In genomic region chr13:28657784-28658538, GRCh38 we compare ENCODE assay signal across 8 cellular contexts. TPM values are rescaled to one million over a fixed set of nuclear protein-coding genes. Genes with fewer than 3 reads are reported as not detected.
DNase-seq lines count a peak whose midpoint lies in the region; ATAC-seq and TF ChIP-seq lines count a peak whose summit lies in the region.

No MANE protein-coding gene starts in this region.

- H3K4me3 ChIP-seq in lower lobe of right lung (peak overlapping the region; percentile 87), upper lobe of left lung (peak overlapping the region; percentile 59 to 92 (median 78))

- H3K9me3 ChIP-seq in lower lobe of right lung (no peaks in the 10 kb centered on the region), upper lobe of left lung (no peaks in the 10 kb centered on the region)

- WGBS in upper lobe of left lung, 2 donors = 33 to 36% methylated on average over 12 of the region's 12 CpGs

- H3K4me1 ChIP-seq in lower lobe of right lung = peaks cover 53% of the 10 kb centered on the region
- peaks cover 34 to 46% (median 38%) of the 10 kb centered on the region in 4 donors for H3K4me1 ChIP-seq in upper lobe of left lung

- intact Hi-C loops in lower lobe of right lung (cut with DNase I) = no loop called here

- H3K27ac ChIP-seq in caudate nucleus (ENCODE audit: low read depth, low read length) = peak overlapping the region; percentile 93
- H3K27ac ChIP-seq in lower lobe of right lung = peak overlapping the region; percentile 93
- peak overlapping the region; percentile 93 to 99 (median 96) for H3K27ac ChIP-seq in upper lobe of left lung

- no peak for TF ChIP-seq CTCF in lower lobe of right lung (IDR thresholded peaks at IDR 0.05)
- TF ChIP-seq CTCF in upper lobe of left lung (IDR thresholded peaks at IDR 0.05) = peak in 1 of 6 experiments; percentile 10

- H3K27me3 ChIP-seq in lower lobe of right lung (ENCODE audit: low read depth) (no peaks in the 10 kb centered on the region), upper lobe of left lung (no peaks in the 10 kb centered on the region)

- peak in 1 of 2 donors; percentile 1 for ATAC-seq in lower lobe of right lung
- ATAC-seq in upper lobe of left lung (ENCODE audit: low FRiP score in 2 of 2) = no peak
- ATAC-seq in HG02840 (IDR thresholded peaks at IDR 0.05; ENCODE audit: low FRiP score, unreplicated experiment) = no peak

- no peak for TF ChIP-seq POLR2A in upper lobe of left lung (IDR thresholded peaks at IDR 0.05)

- TF ChIP-seq EP300 in upper lobe of left lung (IDR thresholded peaks at IDR 0.05) = no peak

- H3K36me3 ChIP-seq in lower lobe of right lung (peaks cover 17% of the 10 kb centered on the region), upper lobe of left lung (peaks cover 0 to 24% (median 3%) of the 10 kb centered on the region in 4 donors)

- DNase-seq in DMS53 (lab: John Stamatoyannopoulos, UW) = peak; percentile 39
- no peak for DNase-seq in DMS53 treated with DMSO at 0.1 percent for 48 hours (lab: John Stamatoyannopoulos, UW; ENCODE audit: unreplicated experiment)
- DNase-seq in NOMO-1 treated with dmso at 0.1 percent for 144 hours (lab: John Stamatoyannopoulos, UW; ENCODE audit: unreplicated experiment) = peak; percentile 73
- no peak for DNase-seq in caudate nucleus (lab: John Stamatoyannopoulos, UW)
- no peak for DNase-seq in lower lobe of right lung
- no peak for DNase-seq in upper lobe of left lung
- no peak for DNase-seq in amygdala (lab: John Stamatoyannopoulos, UW)

RNA-seq across cellular contexts. Expression of gene POMP, which starts 1.0 kb away (rescaled TPM):
- total RNA-seq in lower lobe of right lung (58.7 TPM), upper lobe of left lung (10 to 100 TPM; 11.5 to 59.8 (median 51.4) TPM)

Comparison
In these comparisons a context has a peak if more than half of its experiments do, and no peak if none do; other contexts are left out.
1. DNase-seq: peak in DMS53 (single experiment) and NOMO-1 treated with dmso at 0.1 percent for 144 hours (single experiment); none in DMS53 treated with DMSO at 0.1 percent for 48 hours (single experiment), caudate nucleus (0 of 61), lower lobe of right lung (single experiment), upper lobe of left lung (0 of 2) and amygdala (0 of 56).
2. Peak in every context shown above with its lines, with median percentiles within 50 percentile points of each other: H3K27ac ChIP-seq.